1 cellular context compared by ENCODE assay signal in the genomic region with DNA sequence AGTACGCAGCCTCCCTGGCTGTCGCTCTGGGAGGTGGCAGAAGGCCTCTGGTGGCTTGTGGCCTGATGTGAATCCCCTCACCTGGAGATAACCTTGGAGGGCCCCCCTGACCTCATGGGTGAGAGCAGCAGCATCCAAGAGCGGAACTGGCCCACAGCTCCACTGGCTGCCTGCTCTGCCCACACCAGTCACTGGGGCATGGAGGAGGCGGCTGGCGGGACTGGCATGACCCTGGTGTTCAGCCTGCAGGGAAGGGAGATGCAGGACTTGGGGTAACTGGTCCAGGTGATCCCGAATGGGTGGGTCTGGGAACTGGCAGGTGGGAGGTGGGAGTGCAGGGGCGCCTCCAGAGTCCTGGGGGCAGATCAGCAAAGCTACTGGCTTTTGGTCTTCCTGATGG.
A peak's percentile ranks its signal among the peaks of the same experiment; 100 is the strongest.
TF ChIP-seq lines count a peak whose summit lies in the region.

No MANE protein-coding gene starts in this region.

TF ChIP-seq in HepG2, 621 proteins besides CTCF, POLR2A, EP300 and RAD21:
- no peak for TF ChIP-seq TEF (CRISPR knock-in tag; IDR thresholded peaks at IDR 0.05)
- TF ChIP-seq, protein P1, sequence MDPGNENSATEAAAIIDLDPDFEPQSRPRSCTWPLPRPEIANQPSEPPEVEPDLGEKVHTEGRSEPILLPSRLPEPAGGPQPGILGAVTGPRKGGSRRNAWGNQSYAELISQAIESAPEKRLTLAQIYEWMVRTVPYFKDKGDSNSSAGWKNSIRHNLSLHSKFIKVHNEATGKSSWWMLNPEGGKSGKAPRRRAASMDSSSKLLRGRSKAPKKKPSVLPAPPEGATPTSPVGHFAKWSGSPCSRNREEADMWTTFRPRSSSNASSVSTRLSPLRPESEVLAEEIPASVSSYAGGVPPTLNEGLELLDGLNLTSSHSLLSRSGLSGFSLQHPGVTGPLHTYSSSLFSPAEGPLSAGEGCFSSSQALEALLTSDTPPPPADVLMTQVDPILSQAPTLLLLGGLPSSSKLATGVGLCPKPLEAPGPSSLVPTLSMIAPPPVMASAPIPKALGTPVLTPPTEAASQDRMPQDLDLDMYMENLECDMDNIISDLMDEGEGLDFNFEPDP (CRISPR knock-in tag; conservative IDR thresholded peaks at IDR 0.05) = 0 out of 2 replicates have a peak, but pooled peaks have one; percentile 43
TF ChIP-seq in HepG2: peak in this region for 1.
